Comparison of ENCODE assay signal across 8 cellular contexts in genomic region chr3:197554562-197555280, GRCh38. TPM values are rescaled to one million over a fixed set of nuclear protein-coding genes. Genes with fewer than 3 reads are reported as not detected.
A peak's percentile ranks its signal among the peaks of the same experiment; 100 is the strongest.
DNase-seq lines count a peak whose midpoint lies in the region; ATAC-seq and TF ChIP-seq lines count a peak whose summit lies in the region.

No MANE protein-coding gene starts in this region.

- no peaks in the 10 kb centered on the region; the same call in 1 of the 2 replicates for H3K79me2 ChIP-seq in OCI-LY7 (ENCODE audit: insufficient read depth, low read depth, low read length)

- POLR2A ChIA-PET in OCI-LY7 (lab: Charles Lee) = interaction anchor here (1.0 kb wide), 2 partner anchors 14 to 396 kb away, joined by 3 to 6 read pairs; no protein-coding TSS in a partner anchor

- peak overlapping the region; percentile 91 for H3K4me2 ChIP-seq in OCI-LY7 (ENCODE audit: low read length)

- H3K36me3 Mint-ChIP-seq in IgD-negative memory B cell = no peaks in the 10 kb centered on the region

- no peaks in the 10 kb centered on the region for H3K36me3 ChIP-seq in OCI-LY7 (ENCODE audit: insufficient read depth, low read length)

- peak overlapping the region; percentile 65 for H3K27ac ChIP-seq in OCI-LY7 (ENCODE audit: low read depth, low read length, poor library complexity, severe bottlenecking)

- H3K4me3 Mint-ChIP-seq in IgD-negative memory B cell = peak overlapping the region; percentile 90 to 98 (median 96)

- H3K9me3 ChIP-seq in OCI-LY7 (ENCODE audit: low read length) = no peaks in the 10 kb centered on the region

- H3K4me3 ChIP-seq in OCI-LY7 (ENCODE audit: low read depth, low read length, poor library complexity, severe bottlenecking) (peak overlapping the region; percentile 74), epithelial cell of proximal tubule (ENCODE audit: low read depth, low read length) (peak overlapping the region; percentile 86)

- no peaks in the 10 kb centered on the region for H4K20me1 ChIP-seq in OCI-LY7 (ENCODE audit: insufficient read depth, low read length)

- CTCF ChIA-PET in OCI-LY7 (lab: Charles Lee; ENCODE audit: unreplicated experiment) = no interaction called here

- H3K9me3 Mint-ChIP-seq in IgD-negative memory B cell = no peaks in the 10 kb centered on the region

- DNase-seq in DMS153 (lab: John Stamatoyannopoulos, UW) (peak; percentile 93), OCI-LY7 (ENCODE audit: low spot score) (peak; percentile 97), activated T-cell treated with anti-CD3 and anti-CD28 coated beads for 48 hours (ENCODE audit: low read depth) (peak; percentile 94), epithelial cell of proximal tubule (ENCODE audit: low read depth) (peak; percentile 60), mucosa of gallbladder (ENCODE audit: low spot score) (peak; percentile 97)
- DNase-seq in stimulated activated CD8-positive, alpha-beta memory T cell treated with anti-CD3 and anti-CD28 coated beads, Interleukin-4, amount 100 ng/mL, for 24 hours (ENCODE audit: low read depth) = peak; percentile 92

- peaks cover 20% of the 10 kb centered on the region for H3K4me1 ChIP-seq in OCI-LY7 (ENCODE audit: insufficient read depth, low read length, poor library complexity, severe bottlenecking)

- H3K9me2 ChIP-seq in OCI-LY7 (ENCODE audit: insufficient read depth, low read length) = no peaks in the 10 kb centered on the region

- TF ChIP-seq CTCF in OCI-LY7 (conservative IDR thresholded peaks at IDR 0.05; ENCODE audit: low read length) = peak; percentile 69
- TF ChIP-seq CTCF in epithelial cell of proximal tubule (conservative IDR thresholded peaks at IDR 0.05; ENCODE audit: low read depth, low read length) = peak; percentile 57

- no TSS peak for BruUV-seq in OCI-LY7 (replicated peaks; lab: Mats Ljungman, UMichigan)

- intact Hi-C loops in OCI-LY7 (cut with micrococcal nuclease; ENCODE audit: unreplicated experiment) = no loop called here

- peak overlapping the region; percentile 92 for H2AFZ ChIP-seq in OCI-LY7 (ENCODE audit: low read length)

- peak overlapping the region; percentile 82 to 90 (median 87) for H3K27ac Mint-ChIP-seq in IgD-negative memory B cell

- H3K4me1 Mint-ChIP-seq in IgD-negative memory B cell = peaks cover 8 to 12% (median 9%) of the 10 kb centered on the region in 3 donors

- ATAC-seq in GM21528 (IDR thresholded peaks at IDR 0.05; ENCODE audit: low FRiP score, unreplicated experiment) = peak; percentile 93

- H3K27me3 Mint-ChIP-seq in IgD-negative memory B cell = no peaks in the 10 kb centered on the region

RNA-seq across cellular contexts. Expression of gene BDH1, which starts 1.0 kb away (rescaled TPM):
- polyA plus RNA-seq in IgD-negative memory B cell = 19.0 TPM
- 14.1 TPM in 2 replicates for total RNA-seq in OCI-LY7 (2014; rRNA removed; shearing (Covaris generic))
- total RNA-seq in OCI-LY7 (2022) = 14.5 and 16.0 TPM in 2 replicates
- 7.2 and 20.8 TPM in 2 replicates for total RNA-seq in epithelial cell of proximal tubule
- total RNA-seq in mucosa of gallbladder = 62.8 TPM

Comparison
In these comparisons a context has a peak if more than half of its experiments do, and no peak if none do; other contexts are left out.
1. Peak in every context shown above with its lines: DNase-seq, ATAC-seq, H3K4me3 ChIP-seq and H3K27ac ChIP-seq.